ENCODE assay signal across 14 cellular contexts in genomic region chr18:60846396-60846795, GRCh38.
DNase-seq lines count a peak whose midpoint lies in the region; ATAC-seq and TF ChIP-seq lines count a peak whose summit lies in the region.
"Had no signal": no experiment of that assay in that cellular context is flagged by ENCODE, and none has a peak within 500 bp of the region (broad histone marks: within the 10 kb centered on the region; RNA-seq: fewer than 3 reads in every experiment).

No MANE protein-coding gene starts in this region.

- no peaks in the 10 kb centered on the region for H3K4me1 ChIP-seq in BE2C

- no peaks in the 10 kb centered on the region for H3K27me3 ChIP-seq in BE2C

- peak overlapping the region; percentile 27 for H3K27ac Mint-ChIP-seq in mesothelial cell of epicardium
- H3K27ac Mint-ChIP-seq: CD4-positive, alpha-beta memory T cell had no signal

- ATAC-seq in SK-N-SH treated with all-trans-retinoic acid at 6 μM for 48 hours (no peak), HG02870 (IDR thresholded peaks at IDR 0.05; ENCODE audit: unreplicated experiment) (no peak)
- ATAC-seq: K562 had no signal

- no peak for TF ChIP-seq CTCF in BE2C (IDR thresholded peaks at IDR 0.05; ENCODE audit: low read depth, low read length)
- TF ChIP-seq CTCF in mesothelial cell of epicardium (IDR thresholded peaks at IDR 0.05; ENCODE audit: unreplicated experiment), result no peak

- no peaks in the 10 kb centered on the region for H3K36me3 Mint-ChIP-seq in mesothelial cell of epicardium
- H3K36me3 Mint-ChIP-seq: CD4-positive, alpha-beta memory T cell had no signal

- DNase-seq in BE2C, result peak; percentile 25
- DNase-seq in NCI-H69 (lab: John Stamatoyannopoulos, UW), result peak; percentile 68
- no peak for DNase-seq in mesothelial cell of epicardium (ENCODE audit: low spot score in 2 of 2, unreplicated experiment in 2 of 2)
- no peak for DNase-seq in DMS79 (lab: John Stamatoyannopoulos, UW)
- no peak for DNase-seq in middle frontal gyrus (ENCODE audit: extremely low spot score, low spot score)
- DNase-seq: ACHN; C1 segment of cervical spinal cord; CD4-positive, alpha-beta memory T cell; DMS153; DND-41; GDM1 had no signal

- H3K4me3 ChIP-seq in BE2C (ENCODE audit: low read depth, low read length), result no peak overlapping the region
- H3K4me3 ChIP-seq: K562 had no signal

- H3K9me3 ChIP-seq in BE2C, result no peaks in the 10 kb centered on the region

- H3K36me3 ChIP-seq in BE2C, result no peaks in the 10 kb centered on the region

- peaks cover 32% of the 10 kb centered on the region for H3K9me3 Mint-ChIP-seq in mesothelial cell of epicardium

- H3K27me3 Mint-ChIP-seq in mesothelial cell of epicardium (ENCODE audit: low read depth), result no peaks in the 10 kb centered on the region
- H3K27me3 Mint-ChIP-seq: CD4-positive, alpha-beta memory T cell had no signal

- no peak overlapping the region for H3K4me3 Mint-ChIP-seq in mesothelial cell of epicardium
- H3K4me3 Mint-ChIP-seq: CD4-positive, alpha-beta memory T cell had no signal

- H3K4me1 Mint-ChIP-seq in mesothelial cell of epicardium, result peaks cover 8% of the 10 kb centered on the region
- H3K4me1 Mint-ChIP-seq: CD4-positive, alpha-beta memory T cell had no signal

TF ChIP-seq in SK-N-SH treated with all-trans-retinoic acid at 6 μM for 48 hours, 23 proteins besides CTCF, POLR2A, EP300 and RAD21:
- TF ChIP-seq, protein P1, sequence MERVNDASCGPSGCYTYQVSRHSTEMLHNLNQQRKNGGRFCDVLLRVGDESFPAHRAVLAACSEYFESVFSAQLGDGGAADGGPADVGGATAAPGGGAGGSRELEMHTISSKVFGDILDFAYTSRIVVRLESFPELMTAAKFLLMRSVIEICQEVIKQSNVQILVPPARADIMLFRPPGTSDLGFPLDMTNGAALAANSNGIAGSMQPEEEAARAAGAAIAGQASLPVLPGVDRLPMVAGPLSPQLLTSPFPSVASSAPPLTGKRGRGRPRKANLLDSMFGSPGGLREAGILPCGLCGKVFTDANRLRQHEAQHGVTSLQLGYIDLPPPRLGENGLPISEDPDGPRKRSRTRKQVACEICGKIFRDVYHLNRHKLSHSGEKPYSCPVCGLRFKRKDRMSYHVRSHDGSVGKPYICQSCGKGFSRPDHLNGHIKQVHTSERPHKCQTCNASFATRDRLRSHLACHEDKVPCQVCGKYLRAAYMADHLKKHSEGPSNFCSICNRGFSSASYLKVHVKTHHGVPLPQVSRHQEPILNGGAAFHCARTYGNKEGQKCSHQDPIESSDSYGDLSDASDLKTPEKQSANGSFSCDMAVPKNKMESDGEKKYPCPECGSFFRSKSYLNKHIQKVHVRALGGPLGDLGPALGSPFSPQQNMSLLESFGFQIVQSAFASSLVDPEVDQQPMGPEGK (CRISPR knock-in tag; IDR thresholded peaks at IDR 0.05; ENCODE audit: borderline replicate concordance), result no peak
- no peak for TF ChIP-seq ISL1 (CRISPR knock-in tag; IDR thresholded peaks at IDR 0.05)
- no peak for TF ChIP-seq CREB5 (CRISPR knock-in tag; IDR thresholded peaks at IDR 0.05; ENCODE audit: low read depth)
- TF ChIP-seq ZC3H10 (CRISPR knock-in tag; IDR thresholded peaks at IDR 0.05), result no peak
- TF ChIP-seq ESRRG (CRISPR knock-in tag; IDR thresholded peaks at IDR 0.05), result no peak
- TF ChIP-seq ZFP3 (CRISPR knock-in tag; IDR thresholded peaks at IDR 0.05), result no peak
- TF ChIP-seq SNAI2 (CRISPR knock-in tag; IDR thresholded peaks at IDR 0.05), result peak; percentile 67; the same call in 1 of the 2 replicates
- TF ChIP-seq BACH2 (CRISPR knock-in tag; IDR thresholded peaks at IDR 0.05; ENCODE audit: borderline replicate concordance), result no peak
- TF ChIP-seq, protein P2, sequence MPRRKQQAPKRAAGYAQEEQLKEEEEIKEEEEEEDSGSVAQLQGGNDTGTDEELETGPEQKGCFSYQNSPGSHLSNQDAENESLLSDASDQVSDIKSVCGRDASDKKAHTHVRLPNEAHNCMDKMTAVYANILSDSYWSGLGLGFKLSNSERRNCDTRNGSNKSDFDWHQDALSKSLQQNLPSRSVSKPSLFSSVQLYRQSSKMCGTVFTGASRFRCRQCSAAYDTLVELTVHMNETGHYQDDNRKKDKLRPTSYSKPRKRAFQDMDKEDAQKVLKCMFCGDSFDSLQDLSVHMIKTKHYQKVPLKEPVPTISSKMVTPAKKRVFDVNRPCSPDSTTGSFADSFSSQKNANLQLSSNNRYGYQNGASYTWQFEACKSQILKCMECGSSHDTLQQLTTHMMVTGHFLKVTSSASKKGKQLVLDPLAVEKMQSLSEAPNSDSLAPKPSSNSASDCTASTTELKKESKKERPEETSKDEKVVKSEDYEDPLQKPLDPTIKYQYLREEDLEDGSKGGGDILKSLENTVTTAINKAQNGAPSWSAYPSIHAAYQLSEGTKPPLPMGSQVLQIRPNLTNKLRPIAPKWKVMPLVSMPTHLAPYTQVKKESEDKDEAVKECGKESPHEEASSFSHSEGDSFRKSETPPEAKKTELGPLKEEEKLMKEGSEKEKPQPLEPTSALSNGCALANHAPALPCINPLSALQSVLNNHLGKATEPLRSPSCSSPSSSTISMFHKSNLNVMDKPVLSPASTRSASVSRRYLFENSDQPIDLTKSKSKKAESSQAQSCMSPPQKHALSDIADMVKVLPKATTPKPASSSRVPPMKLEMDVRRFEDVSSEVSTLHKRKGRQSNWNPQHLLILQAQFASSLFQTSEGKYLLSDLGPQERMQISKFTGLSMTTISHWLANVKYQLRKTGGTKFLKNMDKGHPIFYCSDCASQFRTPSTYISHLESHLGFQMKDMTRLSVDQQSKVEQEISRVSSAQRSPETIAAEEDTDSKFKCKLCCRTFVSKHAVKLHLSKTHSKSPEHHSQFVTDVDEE (CRISPR knock-in tag; IDR thresholded peaks at IDR 0.05), result peak; percentile 88
- no peak for TF ChIP-seq CSDC2 (CRISPR knock-in tag; IDR thresholded peaks at IDR 0.05)
- TF ChIP-seq TOX (CRISPR knock-in tag; IDR thresholded peaks at IDR 0.05; ENCODE audit: borderline replicate concordance), result no peak
- peak; percentile 26; the same call in 1 of the 2 replicates for TF ChIP-seq ZNF70 (CRISPR knock-in tag; IDR thresholded peaks at IDR 0.05)
- TF ChIP-seq CSRNP3 (CRISPR knock-in tag; IDR thresholded peaks at IDR 0.05), result no peak
- TF ChIP-seq TCF4 (CRISPR knock-in tag; IDR thresholded peaks at IDR 0.05; ENCODE audit: borderline replicate concordance), result peak; percentile 92
- no peak for TF ChIP-seq ZNF565 (CRISPR knock-in tag; conservative IDR thresholded peaks at IDR 0.05; ENCODE audit: low read depth)
- TF ChIP-seq OSR1 (CRISPR knock-in tag; IDR thresholded peaks at IDR 0.05), result no peak
- TF ChIP-seq ZFP30 (CRISPR knock-in tag; IDR thresholded peaks at IDR 0.05), result no peak
- TF ChIP-seq GLIS3 (CRISPR knock-in tag; IDR thresholded peaks at IDR 0.05), result no peak
- TF ChIP-seq RARB (CRISPR knock-in tag; IDR thresholded peaks at IDR 0.05), result no peak
- 0 out of 2 replicates have a peak, but pooled peaks have one; percentile 33 for TF ChIP-seq ZNF8 (CRISPR knock-in tag; IDR thresholded peaks at IDR 0.05)

Comparison
In these comparisons a context has a peak if more than half of its experiments do, and no peak if none do; other contexts are left out.
1. DNase-seq: peak in BE2C (single experiment) and NCI-H69 (single experiment); none in mesothelial cell of epicardium (0 of 2), DMS79 (single experiment) and middle frontal gyrus (single experiment).